Comparison of ENCODE assay signal across 8 cellular contexts in genomic region chr6:116615937-116616756, GRCh38. TPM values are rescaled to one million over a fixed set of nuclear protein-coding genes. Genes with fewer than 3 reads are reported as not detected.
DNase-seq lines count a peak whose midpoint lies in the region; ATAC-seq and TF ChIP-seq lines count a peak whose summit lies in the region.

Gene RSPH4A (plus strand): TSS chr6:116616479. CDS start chr6:116616624, 145 bp downstream.

- H3K4me1 ChIP-seq in colonic mucosa = no peaks in the 10 kb centered on the region

- no peak for TF ChIP-seq CTCF in colonic mucosa (IDR thresholded peaks at IDR 0.05)

- H3K36me3 ChIP-seq in colonic mucosa = no peaks in the 10 kb centered on the region

- no peak within 1 kb of the TSS for H3K27ac ChIP-seq in colonic mucosa

- intact Hi-C loops in colonic mucosa (cut with DNase I) = no loop called here

- H3K9me3 ChIP-seq in colonic mucosa = no peaks in the 10 kb centered on the region

- peak within 1 kb of the TSS in 1 of 2 donors; percentile 44 for H3K9ac ChIP-seq in colonic mucosa (ENCODE audit: low read depth in 2 of 2, low read length in 2 of 2)

- peak within 1 kb of the TSS; percentile 49 for H3K4me3 ChIP-seq in colonic mucosa

- DNase-seq in AG08395 (ENCODE audit: low spot score) (peak; percentile 97), NCI-H345 (lab: John Stamatoyannopoulos, UW) (peak; percentile 96), colonic mucosa (peak; percentile 87), kidney tubule cell (ENCODE audit: low spot score) (peak; percentile 96)
- peak; percentile 47 to 56 for DNase-seq in activated CD4-positive, alpha-beta T cell treated with anti-CD3 and anti-CD28 coated beads for 24 hours (ENCODE audit: low read depth in 2 of 2)
- DNase-seq in stimulated activated CD4-positive, alpha-beta T cell treated with anti-CD3 and anti-CD28 coated beads, Interleukin-15, amount 100 ng/mL, for 48 hours (ENCODE audit: low read depth in 2 of 2) = peak; percentile 38 to 67

- ATAC-seq in GM19025 (IDR thresholded peaks at IDR 0.05; ENCODE audit: low read depth, unreplicated experiment) (peak; percentile 99), HG03342 (IDR thresholded peaks at IDR 0.05; ENCODE audit: unreplicated experiment) (peak; percentile 99)

- H3K27me3 ChIP-seq in colonic mucosa = no peaks in the 10 kb centered on the region

RNA-seq across cellular contexts. Expression of gene RSPH4A, which starts in this region (rescaled TPM):
- under 1 TPM; 0.10 to 0.11 TPM for total RNA-seq in colonic mucosa

Comparison
In these comparisons a context has a peak if more than half of its experiments do, and no peak if none do; other contexts are left out.
1. Peak in DNase-seq and H3K4me3 ChIP-seq in colonic mucosa; RNA of the gene not detected or under 1 TPM.